In the genomic region with DNA sequence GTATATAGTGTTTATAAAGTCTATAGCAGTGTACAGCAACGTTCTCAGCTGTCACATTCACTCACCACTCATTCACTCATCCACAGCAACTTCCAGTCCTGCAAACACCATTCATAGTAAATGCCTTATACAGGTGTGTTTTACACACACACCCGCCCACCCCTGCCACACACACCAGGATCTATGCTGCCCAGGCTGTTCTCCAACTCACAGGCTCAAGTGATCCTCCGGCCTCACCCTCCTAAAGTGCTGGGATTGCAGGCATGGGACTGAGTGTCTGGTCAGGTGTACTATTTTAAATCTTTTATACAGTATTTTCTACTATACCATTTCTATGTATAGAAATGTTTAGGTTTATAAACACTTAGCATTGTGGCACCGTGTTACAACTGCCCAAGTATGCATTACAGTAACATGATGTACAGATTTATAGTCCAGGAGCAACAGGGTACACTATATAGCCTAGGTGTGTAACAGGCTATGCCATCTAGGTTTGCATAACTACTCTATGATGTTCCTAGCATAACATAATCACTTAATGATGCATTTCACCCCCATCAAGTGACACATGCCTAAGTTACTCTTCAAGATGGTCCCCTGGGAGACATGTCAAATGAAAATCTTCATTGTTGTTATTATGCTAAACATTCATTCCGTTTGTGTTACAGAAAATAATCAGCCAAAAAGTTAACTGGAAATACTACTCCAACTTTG, we compare ENCODE assay signal across 25 cellular contexts. TPM values are rescaled to one million over a fixed set of nuclear protein-coding genes. Genes with fewer than 3 reads are reported as not detected.
DNase-seq lines count a peak whose midpoint lies in the region; ATAC-seq, FAIRE-seq and TF ChIP-seq lines count a peak whose summit lies in the region.
"Had no signal": no experiment of that assay in that cellular context is flagged by ENCODE, and none has a peak within 500 bp of the region (broad histone marks: within the 10 kb centered on the region; RNA-seq: fewer than 3 reads in every experiment).

No MANE protein-coding gene starts in this region.

- peak overlapping the region; percentile 54; the same call in 1 of the 2 replicates for H3K27ac Mint-ChIP-seq in HFFc6
- H3K27ac Mint-ChIP-seq: B cell; CD4-positive, CD25-positive, alpha-beta regulatory T cell; GM23338 had no signal

- H3K9me3 ChIP-seq in osteoblast (ENCODE audit: low read depth, low read length): no peaks in the 10 kb centered on the region
- no peaks in the 10 kb centered on the region for H3K9me3 ChIP-seq in SJCRH30 (replicated peaks)
- no peaks in the 10 kb centered on the region for H3K9me3 ChIP-seq in aorta (ENCODE audit: control insufficient read depth, low read length)

- H3K27ac ChIP-seq in osteoblast (ENCODE audit: low read depth, low read length) (peak overlapping the region; percentile 32), SJCRH30 (no peak overlapping the region), aorta (ENCODE audit: low read depth in 1 of 2, low read length in 2 of 2) (no peak overlapping the region)
- H3K27ac ChIP-seq: SJSA1 had no signal

- H3K9me3 Mint-ChIP-seq in HFFc6: peaks cover 9% of the 10 kb centered on the region
- H3K9me3 Mint-ChIP-seq: GM23338 had no signal

- no peak overlapping the region for H3K4me3 Mint-ChIP-seq in HFFc6
- H3K4me3 Mint-ChIP-seq: B cell, GM23338 had no signal

- peaks cover 92% of the 10 kb centered on the region for H3K79me2 ChIP-seq in osteoblast (ENCODE audit: insufficient read depth, low read length)

- no peak overlapping the region for H2AFZ ChIP-seq in osteoblast (ENCODE audit: low read length)
- H2AFZ ChIP-seq: GM23338 had no signal

- TF ChIP-seq CTCF in HFFc6 (IDR thresholded peaks at IDR 0.05) (no peak), osteoblast (IDR thresholded peaks at IDR 0.05; ENCODE audit: extremely low read depth, low read depth, low read length) (no peak)

- H3K36me3 Mint-ChIP-seq in HFFc6 (ENCODE audit: low read depth): peaks cover 16% of the 10 kb centered on the region

- H3K36me3 ChIP-seq in osteoblast (ENCODE audit: insufficient read depth, low read length) (peaks cover 6% of the 10 kb centered on the region), SJCRH30 (peaks cover 5% of the 10 kb centered on the region), aorta (ENCODE audit: control insufficient read depth in 1 of 2, insufficient read depth in 2 of 2, low read length in 1 of 2) (peaks cover 0 to 2% of the 10 kb centered on the region in 2 donors)

- DNase-seq in GM12891 (ENCODE audit: insufficient read length, low spot score): no peak
- DNase-seq in HFFc6: no peak
- no peak for DNase-seq in left lobe of liver (ENCODE audit: low spot score)
- no peak for DNase-seq in osteoblast (ENCODE audit: insufficient read length, low spot score, missing footprints)
- DNase-seq in SJCRH30: no peak
- DNase-seq in T-helper 2 cell: no peak
- no peak for DNase-seq in C1 segment of cervical spinal cord (lab: John Stamatoyannopoulos, UW)
- DNase-seq in aorta: no peak
- DNase-seq: CD4-positive, CD25-positive, alpha-beta regulatory T cell; COR-L47; DMS 273 treated with DMSO at 0.1 percent for 48 hours; DMS79 treated with DMSO at 0.1 percent for 48 hours; HCEC 1CT; NCI-H1092; NCI-H1436 treated with DMSO at 0.1 percent for 48 hours; NCI-H1930; NCI-H345; NCI-H524; NCI-H774; NK-92 treated with Interleukin-12 subunit alpha and Interleukin-12 subunit beta, amount 100 ng/mL, for 24 hours had no signal

- H3K27me3 ChIP-seq in osteoblast (ENCODE audit: insufficient read depth, low read length) (no peaks in the 10 kb centered on the region), SJCRH30 (no peaks in the 10 kb centered on the region), aorta (ENCODE audit: control insufficient read depth in 1 of 2, insufficient read depth in 2 of 2, low read length in 1 of 2) (no peaks in the 10 kb centered on the region)
- H3K27me3 ChIP-seq: SJSA1 had no signal

- peak overlapping the region; percentile 53 for H3K4me2 ChIP-seq in osteoblast (ENCODE audit: insufficient read depth, low read length)
- H3K4me2 ChIP-seq: GM23338 had no signal

- 41 to 42% methylated on average over 5 of the region's 5 CpGs for WGBS in aorta, 2 donors

- peaks cover 43% of the 10 kb centered on the region for H3K4me1 Mint-ChIP-seq in HFFc6 (ENCODE audit: low read depth)

- peaks cover 73% of the 10 kb centered on the region for H4K20me1 ChIP-seq in osteoblast (ENCODE audit: insufficient read depth, low read length)

- ATAC-seq in left lobe of liver (peak; percentile 12), aorta (ENCODE audit: low FRiP score) (no peak)
- ATAC-seq: GM12878, GM23338, K562 had no signal

- intact Hi-C loops in aorta (cut with DNase I): no loop called here

- no peak for TF ChIP-seq POLR2A in GM12891 (IDR thresholded peaks at IDR 0.05; ENCODE audit: low read depth, low read length)

- FAIRE-seq in GM12891 (lab: Jason Lieb, UNC): peak; percentile 31
- FAIRE-seq: GM12878, K562 had no signal

- H3K27me3 Mint-ChIP-seq in HFFc6 (ENCODE audit: insufficient read depth): no peaks in the 10 kb centered on the region
- H3K27me3 Mint-ChIP-seq: B cell; CD4-positive, CD25-positive, alpha-beta regulatory T cell had no signal

- H3K4me3 ChIP-seq in osteoblast (ENCODE audit: insufficient read depth, low read length) (no peak overlapping the region), SJCRH30 (no peak overlapping the region), aorta (ENCODE audit: low read length in 2 of 2) (no peak overlapping the region)
- H3K4me3 ChIP-seq: GM12878, GM23338, K562, SJSA1 had no signal

- H3K4me1 ChIP-seq in osteoblast (ENCODE audit: insufficient read depth, low read length): peaks cover 16% of the 10 kb centered on the region
- no peaks in the 10 kb centered on the region for H3K4me1 ChIP-seq in SJCRH30
- peaks cover 2 to 4% of the 10 kb centered on the region in 2 donors for H3K4me1 ChIP-seq in aorta (ENCODE audit: control insufficient read depth in 1 of 2, insufficient read depth in 2 of 2, low read length in 2 of 2)

TF ChIP-seq in GM12891, 5 proteins besides CTCF, POLR2A, EP300 and RAD21:
- TF ChIP-seq TAF1 (IDR thresholded peaks at IDR 0.05; ENCODE audit: low read depth, low read length) (no peak), PAX5 (IDR thresholded peaks at IDR 0.05; ENCODE audit: insufficient read depth, low read length, severe bottlenecking) (no peak), POLR2AphosphoS5 (IDR thresholded peaks at IDR 0.05; ENCODE audit: low read depth, low read length) (no peak), SPI1 (IDR thresholded peaks at IDR 0.05; ENCODE audit: low read depth, low read length) (no peak), POU2F2 (IDR thresholded peaks at IDR 0.05; ENCODE audit: low read depth, low read length) (no peak)
TF ChIP-seq in GM12891: peak in this region for 0.

RNA-seq across cellular contexts. Expression of gene CREBBP, which starts 42.5 kb away (rescaled TPM):
- polyA plus RNA-seq in GM12891 (2012; ENCODE audit: low read depth, missing spikeins): 10.7 TPM
- 10 to 100 TPM; 40.2 to 51.4 (median 43.4) TPM for total RNA-seq in HFFc6 (2021; fragmentation: NEBNext Ultra II Directional; extraction: Animal tissue kit (Norgen Biotek cat#: 25700))
- total RNA-seq in left lobe of liver: 30.3 TPM
- total RNA-seq in osteoblast: 28.2 and 30.9 TPM in 2 replicates
- 18.8 and 23.3 TPM in 2 replicates for total RNA-seq in SJCRH30 (2014; rRNA removed; shearing (Covaris generic))
- total RNA-seq in aorta: 100 to 1,000 TPM in 1 of 2 donors, 10 to 100 TPM in 1; 80.4 to 103 TPM
- polyA plus RNA-seq in aorta: 10 to 100 TPM in 1 of 2 donors, 1 to 10 TPM in 1; 5.4 to 41.6 TPM
